Comparison of ENCODE assay signal across 3 cellular contexts in the genomic region with DNA sequence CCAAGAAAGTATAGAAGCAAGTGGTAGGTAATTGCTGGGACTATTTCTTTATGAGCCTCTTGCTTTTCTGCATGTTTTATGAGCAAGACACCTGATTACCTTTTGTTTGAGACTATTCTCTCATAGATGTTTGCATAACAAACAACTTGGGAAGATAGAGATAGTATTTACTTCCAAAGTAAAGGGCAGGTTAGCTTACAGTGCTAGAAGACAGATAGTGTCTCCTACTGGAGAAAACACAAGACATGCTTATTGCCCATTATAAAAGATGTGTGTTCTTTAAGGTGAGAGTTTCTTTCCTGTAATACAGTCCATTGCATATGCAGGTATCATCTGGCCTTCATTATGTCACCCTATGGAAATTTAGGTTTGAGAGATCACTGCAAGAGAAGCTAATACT.
TF ChIP-seq lines count a peak whose summit lies in the region.

No MANE protein-coding gene starts in this region.

TF ChIP-seq in GM23338, 12 proteins besides CTCF, POLR2A, EP300 and RAD21 (continued from another document and continues in another):
- TF ChIP-seq, protein P1, sequence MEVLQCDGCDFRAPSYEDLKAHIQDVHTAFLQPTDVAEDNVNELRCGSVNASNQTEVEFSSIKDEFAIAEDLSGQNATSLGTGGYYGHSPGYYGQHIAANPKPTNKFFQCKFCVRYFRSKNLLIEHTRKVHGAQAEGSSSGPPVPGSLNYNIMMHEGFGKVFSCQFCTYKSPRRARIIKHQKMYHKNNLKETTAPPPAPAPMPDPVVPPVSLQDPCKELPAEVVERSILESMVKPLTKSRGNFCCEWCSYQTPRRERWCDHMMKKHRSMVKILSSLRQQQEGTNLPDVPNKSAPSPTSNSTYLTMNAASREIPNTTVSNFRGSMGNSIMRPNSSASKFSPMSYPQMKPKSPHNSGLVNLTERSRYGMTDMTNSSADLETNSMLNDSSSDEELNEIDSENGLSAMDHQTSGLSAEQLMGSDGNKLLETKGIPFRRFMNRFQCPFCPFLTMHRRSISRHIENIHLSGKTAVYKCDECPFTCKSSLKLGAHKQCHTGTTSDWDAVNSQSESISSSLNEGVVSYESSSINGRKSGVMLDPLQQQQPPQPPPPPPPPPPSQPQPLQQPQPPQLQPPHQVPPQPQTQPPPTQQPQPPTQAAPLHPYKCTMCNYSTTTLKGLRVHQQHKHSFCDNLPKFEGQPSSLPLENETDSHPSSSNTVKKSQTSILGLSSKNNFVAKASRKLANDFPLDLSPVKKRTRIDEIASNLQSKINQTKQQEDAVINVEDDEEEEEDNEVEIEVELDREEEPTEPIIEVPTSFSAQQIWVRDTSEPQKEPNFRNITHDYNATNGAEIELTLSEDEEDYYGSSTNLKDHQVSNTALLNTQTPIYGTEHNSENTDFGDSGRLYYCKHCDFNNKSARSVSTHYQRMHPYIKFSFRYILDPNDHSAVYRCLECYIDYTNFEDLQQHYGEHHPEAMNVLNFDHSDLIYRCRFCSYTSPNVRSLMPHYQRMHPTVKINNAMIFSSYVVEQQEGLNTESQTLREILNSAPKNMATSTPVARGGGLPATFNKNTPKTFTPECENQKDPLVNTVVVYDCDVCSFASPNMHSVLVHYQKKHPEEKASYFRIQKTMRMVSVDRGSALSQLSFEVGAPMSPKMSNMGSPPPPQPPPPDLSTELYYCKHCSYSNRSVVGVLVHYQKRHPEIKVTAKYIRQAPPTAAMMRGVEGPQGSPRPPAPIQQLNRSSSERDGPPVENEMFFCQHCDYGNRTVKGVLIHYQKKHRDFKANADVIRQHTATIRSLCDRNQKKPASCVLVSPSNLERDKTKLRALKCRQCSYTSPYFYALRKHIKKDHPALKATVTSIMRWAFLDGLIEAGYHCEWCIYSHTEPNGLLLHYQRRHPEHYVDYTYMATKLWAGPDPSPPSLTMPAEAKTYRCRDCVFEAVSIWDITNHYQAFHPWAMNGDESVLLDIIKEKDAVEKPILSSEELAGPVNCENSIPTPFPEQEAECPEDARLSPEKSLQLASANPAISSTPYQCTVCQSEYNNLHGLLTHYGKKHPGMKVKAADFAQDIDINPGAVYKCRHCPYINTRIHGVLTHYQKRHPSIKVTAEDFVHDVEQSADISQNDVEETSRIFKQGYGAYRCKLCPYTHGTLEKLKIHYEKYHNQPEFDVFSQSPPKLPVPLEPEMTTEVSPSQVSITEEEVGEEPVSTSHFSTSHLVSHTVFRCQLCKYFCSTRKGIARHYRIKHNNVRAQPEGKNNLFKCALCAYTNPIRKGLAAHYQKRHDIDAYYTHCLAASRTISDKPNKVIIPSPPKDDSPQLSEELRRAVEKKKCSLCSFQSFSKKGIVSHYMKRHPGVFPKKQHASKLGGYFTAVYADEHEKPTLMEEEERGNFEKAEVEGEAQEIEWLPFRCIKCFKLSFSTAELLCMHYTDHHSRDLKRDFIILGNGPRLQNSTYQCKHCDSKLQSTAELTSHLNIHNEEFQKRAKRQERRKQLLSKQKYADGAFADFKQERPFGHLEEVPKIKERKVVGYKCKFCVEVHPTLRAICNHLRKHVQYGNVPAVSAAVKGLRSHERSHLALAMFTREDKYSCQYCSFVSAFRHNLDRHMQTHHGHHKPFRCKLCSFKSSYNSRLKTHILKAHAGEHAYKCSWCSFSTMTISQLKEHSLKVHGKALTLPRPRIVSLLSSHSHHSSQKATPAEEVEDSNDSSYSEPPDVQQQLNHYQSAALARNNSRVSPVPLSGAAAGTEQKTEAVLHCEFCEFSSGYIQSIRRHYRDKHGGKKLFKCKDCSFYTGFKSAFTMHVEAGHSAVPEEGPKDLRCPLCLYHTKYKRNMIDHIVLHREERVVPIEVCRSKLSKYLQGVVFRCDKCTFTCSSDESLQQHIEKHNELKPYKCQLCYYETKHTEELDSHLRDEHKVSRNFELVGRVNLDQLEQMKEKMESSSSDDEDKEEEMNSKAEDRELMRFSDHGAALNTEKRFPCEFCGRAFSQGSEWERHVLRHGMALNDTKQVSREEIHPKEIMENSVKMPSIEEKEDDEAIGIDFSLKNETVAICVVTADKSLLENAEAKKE (CRISPR knock-in tag; IDR thresholded peaks at IDR 0.05), result no peak
- TF ChIP-seq, protein P2, sequence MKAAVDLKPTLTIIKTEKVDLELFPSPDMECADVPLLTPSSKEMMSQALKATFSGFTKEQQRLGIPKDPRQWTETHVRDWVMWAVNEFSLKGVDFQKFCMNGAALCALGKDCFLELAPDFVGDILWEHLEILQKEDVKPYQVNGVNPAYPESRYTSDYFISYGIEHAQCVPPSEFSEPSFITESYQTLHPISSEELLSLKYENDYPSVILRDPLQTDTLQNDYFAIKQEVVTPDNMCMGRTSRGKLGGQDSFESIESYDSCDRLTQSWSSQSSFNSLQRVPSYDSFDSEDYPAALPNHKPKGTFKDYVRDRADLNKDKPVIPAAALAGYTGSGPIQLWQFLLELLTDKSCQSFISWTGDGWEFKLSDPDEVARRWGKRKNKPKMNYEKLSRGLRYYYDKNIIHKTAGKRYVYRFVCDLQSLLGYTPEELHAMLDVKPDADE (IDR thresholded peaks at IDR 0.05), result no peak

TF ChIP-seq in GM12878, 131 proteins besides CTCF, POLR2A, EP300 and RAD21 (continued from another document and continues in another):
- TF ChIP-seq, protein P3, sequence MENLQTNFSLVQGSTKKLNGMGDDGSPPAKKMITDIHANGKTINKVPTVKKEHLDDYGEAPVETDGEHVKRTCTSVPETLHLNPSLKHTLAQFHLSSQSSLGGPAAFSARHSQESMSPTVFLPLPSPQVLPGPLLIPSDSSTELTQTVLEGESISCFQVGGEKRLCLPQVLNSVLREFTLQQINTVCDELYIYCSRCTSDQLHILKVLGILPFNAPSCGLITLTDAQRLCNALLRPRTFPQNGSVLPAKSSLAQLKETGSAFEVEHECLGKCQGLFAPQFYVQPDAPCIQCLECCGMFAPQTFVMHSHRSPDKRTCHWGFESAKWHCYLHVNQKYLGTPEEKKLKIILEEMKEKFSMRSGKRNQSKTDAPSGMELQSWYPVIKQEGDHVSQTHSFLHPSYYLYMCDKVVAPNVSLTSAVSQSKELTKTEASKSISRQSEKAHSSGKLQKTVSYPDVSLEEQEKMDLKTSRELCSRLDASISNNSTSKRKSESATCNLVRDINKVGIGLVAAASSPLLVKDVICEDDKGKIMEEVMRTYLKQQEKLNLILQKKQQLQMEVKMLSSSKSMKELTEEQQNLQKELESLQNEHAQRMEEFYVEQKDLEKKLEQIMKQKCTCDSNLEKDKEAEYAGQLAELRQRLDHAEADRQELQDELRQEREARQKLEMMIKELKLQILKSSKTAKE (IDR thresholded peaks at IDR 0.05; ENCODE audit: low read depth, poor library complexity, severe bottlenecking), result no peak
- TF ChIP-seq RAD51 (IDR thresholded peaks at IDR 0.05), result no peak
- TF ChIP-seq SIX5 (IDR thresholded peaks at IDR 0.05; ENCODE audit: low read depth, low read length, severe bottlenecking), result no peak
- TF ChIP-seq ZBTB33 (IDR thresholded peaks at IDR 0.05), result no peak
- no peak for TF ChIP-seq MTA2 (IDR thresholded peaks at IDR 0.05; ENCODE audit: low read depth)
- no peak for TF ChIP-seq USF1 (IDR thresholded peaks at IDR 0.05; ENCODE audit: borderline replicate concordance, extremely low read length, insufficient read depth, low read depth, low read length)

TF ChIP-seq in HepG2, 621 proteins besides CTCF, POLR2A, EP300 and RAD21 (continued from another document):
- TF ChIP-seq, protein P4, sequence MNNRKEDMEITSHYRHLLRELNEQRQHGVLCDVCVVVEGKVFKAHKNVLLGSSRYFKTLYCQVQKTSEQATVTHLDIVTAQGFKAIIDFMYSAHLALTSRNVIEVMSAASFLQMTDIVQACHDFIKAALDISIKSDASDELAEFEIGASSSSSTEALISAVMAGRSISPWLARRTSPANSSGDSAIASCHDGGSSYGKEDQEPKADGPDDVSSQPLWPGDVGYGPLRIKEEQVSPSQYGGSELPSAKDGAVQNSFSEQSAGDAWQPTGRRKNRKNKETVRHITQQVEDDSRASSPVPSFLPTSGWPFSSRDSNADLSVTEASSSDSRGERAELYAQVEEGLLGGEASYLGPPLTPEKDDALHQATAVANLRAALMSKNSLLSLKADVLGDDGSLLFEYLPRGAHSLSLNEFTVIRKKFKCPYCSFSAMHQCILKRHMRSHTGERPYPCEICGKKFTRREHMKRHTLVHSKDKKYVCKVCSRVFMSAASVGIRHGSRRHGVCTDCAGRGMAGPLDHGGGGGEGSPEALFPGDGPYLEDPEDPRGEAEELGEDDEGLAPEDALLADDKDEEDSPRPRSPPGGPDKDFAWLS (CRISPR knock-in tag; IDR thresholded peaks at IDR 0.05; ENCODE audit: borderline replicate concordance), result no peak
- no peak for TF ChIP-seq MED8 (CRISPR knock-in tag; IDR thresholded peaks at IDR 0.05; ENCODE audit: insufficient replicate concordance)
- peak; percentile 27; the same call in 1 of the 2 replicates for TF ChIP-seq STAG1 (CRISPR knock-in tag; IDR thresholded peaks at IDR 0.05)
